ENCODE assay signal across 14 cellular contexts in genomic region chr10:120597902-120598301, GRCh38.
A peak's percentile ranks its signal among the peaks of the same experiment; 100 is the strongest.
DNase-seq lines count a peak whose midpoint lies in the region; ATAC-seq, FAIRE-seq and TF ChIP-seq lines count a peak whose summit lies in the region.
"Had no signal": no experiment of that assay in that cellular context is flagged by ENCODE, and none has a peak within 500 bp of the region (broad histone marks: within the 10 kb centered on the region; RNA-seq: fewer than 3 reads in every experiment).

No MANE protein-coding gene starts in this region.

- H3K4me3 Mint-ChIP-seq in glutamatergic neuron (ENCODE audit: unreplicated experiment): no peak overlapping the region
- no peak overlapping the region for H3K4me3 Mint-ChIP-seq in activated naive CD8-positive, alpha-beta T cell treated with anti-CD3 and anti-CD28 coated beads for 36 hours
- H3K4me3 Mint-ChIP-seq: CD4-positive, alpha-beta memory T cell; GM23338 had no signal

- H3K36me3 ChIP-seq in WERI-Rb-1 (no peaks in the 10 kb centered on the region), bronchial epithelial cell (ENCODE audit: control insufficient read depth, insufficient read depth, low read length) (no peaks in the 10 kb centered on the region)
- H3K36me3 ChIP-seq: HAP-1 had no signal

- peaks cover 11% of the 10 kb centered on the region for H3K36me3 Mint-ChIP-seq in glutamatergic neuron (ENCODE audit: unreplicated experiment)
- H3K36me3 Mint-ChIP-seq in activated naive CD8-positive, alpha-beta T cell treated with anti-CD3 and anti-CD28 coated beads for 36 hours: no peaks in the 10 kb centered on the region
- H3K36me3 Mint-ChIP-seq: CD4-positive, alpha-beta memory T cell had no signal

- TF ChIP-seq CTCF in WERI-Rb-1 (IDR thresholded peaks at IDR 0.05; ENCODE audit: low read depth, low read length) (no peak), bronchial epithelial cell (IDR thresholded peaks at IDR 0.05; ENCODE audit: insufficient read depth, low read length, severe bottlenecking) (no peak), glutamatergic neuron (IDR thresholded peaks at IDR 0.05; ENCODE audit: partially characterized antibody, unreplicated experiment) (no peak)

- H3K4me1 Mint-ChIP-seq in glutamatergic neuron (ENCODE audit: low read depth, unreplicated experiment): peaks cover 23% of the 10 kb centered on the region
- H3K4me1 Mint-ChIP-seq in activated naive CD8-positive, alpha-beta T cell treated with anti-CD3 and anti-CD28 coated beads for 36 hours: no peaks in the 10 kb centered on the region
- H3K4me1 Mint-ChIP-seq: CD4-positive, alpha-beta memory T cell had no signal

- H3K27ac ChIP-seq in WERI-Rb-1: peak overlapping the region; percentile 42

- DNase-seq in WERI-Rb-1: no peak
- no peak for DNase-seq in bronchial epithelial cell (ENCODE audit: low read depth)
- no peak for DNase-seq in glutamatergic neuron
- DNase-seq in activated naive CD8-positive, alpha-beta T cell treated with anti-CD3 and anti-CD28 coated beads for 36 hours: no peak
- DNase-seq: CD4-positive, alpha-beta memory T cell; DMS153; DND-41 had no signal

- H3K27me3 ChIP-seq in WERI-Rb-1 (ENCODE audit: insufficient read depth, low read depth, severe bottlenecking) (no peaks in the 10 kb centered on the region), bronchial epithelial cell (ENCODE audit: control insufficient read depth, insufficient read depth, low read length) (no peaks in the 10 kb centered on the region)

- FAIRE-seq in bronchial epithelial cell (lab: Jason Lieb, UNC): peak; percentile 7
- FAIRE-seq: G401.6, GM12892, H54 had no signal

- no peaks in the 10 kb centered on the region for H3K9me3 ChIP-seq in WERI-Rb-1 (ENCODE audit: severe bottlenecking)
- H3K9me3 ChIP-seq: HAP-1 had no signal

- no peak overlapping the region for H3K4me3 ChIP-seq in WERI-Rb-1 (ENCODE audit: low read depth, low read length)
- H3K4me3 ChIP-seq in bronchial epithelial cell (ENCODE audit: low read depth, low read length): no peak overlapping the region
- H3K4me3 ChIP-seq: GM23338, HAP-1 had no signal

- peaks cover 22% of the 10 kb centered on the region for H3K9me3 Mint-ChIP-seq in glutamatergic neuron (ENCODE audit: unreplicated experiment)
- H3K9me3 Mint-ChIP-seq in activated naive CD8-positive, alpha-beta T cell treated with anti-CD3 and anti-CD28 coated beads for 36 hours: peaks cover 2% of the 10 kb centered on the region

- peak overlapping the region; percentile 92 for H3K27ac Mint-ChIP-seq in glutamatergic neuron (ENCODE audit: unreplicated experiment)
- H3K27ac Mint-ChIP-seq in activated naive CD8-positive, alpha-beta T cell treated with anti-CD3 and anti-CD28 coated beads for 36 hours: no peak overlapping the region
- H3K27ac Mint-ChIP-seq: CD4-positive, alpha-beta memory T cell; GM23338 had no signal

- ATAC-seq in GM21737 (IDR thresholded peaks at IDR 0.05; ENCODE audit: unreplicated experiment) (no peak), GM21723 (IDR thresholded peaks at IDR 0.05; ENCODE audit: unreplicated experiment) (no peak)

- peaks cover 17% of the 10 kb centered on the region for H3K27me3 Mint-ChIP-seq in glutamatergic neuron (ENCODE audit: unreplicated experiment)
- H3K27me3 Mint-ChIP-seq in activated naive CD8-positive, alpha-beta T cell treated with anti-CD3 and anti-CD28 coated beads for 36 hours: no peaks in the 10 kb centered on the region
- H3K27me3 Mint-ChIP-seq: CD4-positive, alpha-beta memory T cell had no signal
